In genomic region chr11:58998480-58999290, GRCh38 we compare ENCODE assay signal across 23 cellular contexts. TPM values are rescaled to one million over a fixed set of nuclear protein-coding genes. Genes with fewer than 3 reads are reported as not detected.
DNase-seq lines count a peak whose midpoint lies in the region; ATAC-seq and TF ChIP-seq lines count a peak whose summit lies in the region.
"Had no signal": no experiment of that assay in that cellular context is flagged by ENCODE, and none has a peak within 500 bp of the region (broad histone marks: within the 10 kb centered on the region; RNA-seq: fewer than 3 reads in every experiment).

No MANE protein-coding gene starts in this region.

- H3K27me3 ChIP-seq in Caco-2 (replicated peaks; ENCODE audit: control insufficient read depth, insufficient read depth, low read length) = no peaks in the 10 kb centered on the region
- no peaks in the 10 kb centered on the region for H3K27me3 ChIP-seq in spleen (replicated peaks in 1 of 7)
- no peaks in the 10 kb centered on the region for H3K27me3 ChIP-seq in tibial nerve
- H3K27me3 ChIP-seq: neutrophil, vagina had no signal

- H3K4me3 ChIP-seq in Caco-2 (ENCODE audit: low read depth, low read length) (no peak overlapping the region), spleen (no peak overlapping the region), tibial nerve (no peak overlapping the region)
- H3K4me3 ChIP-seq: dorsolateral prefrontal cortex, GM23248, heart right ventricle, vagina had no signal

- TF ChIP-seq CTCF in Caco-2 (IDR thresholded peaks at IDR 0.05; ENCODE audit: insufficient read depth in 1 of 2, low read depth in 1 of 2, low read length in 1 of 2, severe bottlenecking in 1 of 2, unreplicated experiment in 1 of 2) (no peak), spleen (IDR thresholded peaks at IDR 0.05 in 8 of 11, conservative IDR thresholded peaks at IDR 0.05 in 3 of 11) (no peak), tibial nerve (IDR thresholded peaks at IDR 0.05) (no peak)

- ATAC-seq in GM19438 (IDR thresholded peaks at IDR 0.05; ENCODE audit: low read depth, unreplicated experiment) (peak; percentile 19), HG03103 (IDR thresholded peaks at IDR 0.05; ENCODE audit: low read depth, unreplicated experiment) (peak; percentile 22), memory B cell (ENCODE audit: low read depth) (peak; percentile 30)
- ATAC-seq: heart right ventricle had no signal

- peaks cover 16% of the 10 kb centered on the region for H3K36me3 Mint-ChIP-seq in Caco-2 (ENCODE audit: insufficient read depth, unreplicated experiment)
- peaks cover 11% of the 10 kb centered on the region for H3K36me3 Mint-ChIP-seq in memory B cell

- H3K4me1 ChIP-seq in Caco-2 (peaks cover 25% of the 10 kb centered on the region), spleen (peaks cover 0 to 9% (median 2%) of the 10 kb centered on the region in 6 donors), tibial nerve (no peaks in the 10 kb centered on the region)
- H3K4me1 ChIP-seq: heart right ventricle, vagina had no signal

- peak; percentile 75 for DNase-seq in Caco-2
- no peak for DNase-seq in memory B cell (ENCODE audit: low spot score in 2 of 2)
- DNase-seq in hepatic stellate cell (ENCODE audit: low spot score) = no peak
- DNase-seq in spleen = no peak
- no peak for DNase-seq in tibial nerve (ENCODE audit: low spot score in 2 of 2)
- no peak for DNase-seq in hippocampal formation (lab: John Stamatoyannopoulos, UW)
- DNase-seq: activated naive CD4-positive, alpha-beta T cell treated with anti-CD3 and anti-CD28 coated beads for 36 hours; activated T-cell treated with anti-CD3 and anti-CD28 coated beads, Interleukin-2, amount 50 U/mL, for 48 hours; C1 segment of cervical spinal cord; dorsolateral prefrontal cortex; GM23248; heart right ventricle; NCI-H1436 treated with DMSO at 0.1 percent for 48 hours; NCI-H524; stimulated activated CD4-positive, alpha-beta T cell treated with anti-CD3 and anti-CD28 coated beads, Interleukin-12 subunit alpha, Interleukin-12 subunit beta, amount 100 ng/mL, for 4 hours; substantia nigra had no signal

- WGBS in spleen, 5 donors = 79 to 86% (median 82%) methylated on average over 7 of the region's 7 CpGs
- WGBS in tibial nerve, 2 donors = 83% methylated on average over 7 of the region's 7 CpGs

- CTCF ChIA-PET in Caco-2 (lab: Charles Lee) = interaction anchor here (1.1 to 1.5 kb wide), 2 partner anchors 60 to 160 kb away, joined by 5 to 9 read pairs; no protein-coding TSS in a partner anchor

- H3K4me3 Mint-ChIP-seq in Caco-2 (ENCODE audit: unreplicated experiment) = peak overlapping the region; percentile 53
- no peak overlapping the region for H3K4me3 Mint-ChIP-seq in memory B cell
- H3K4me3 Mint-ChIP-seq: activated naive CD4-positive, alpha-beta T cell treated with anti-CD3 and anti-CD28 coated beads for 36 hours had no signal

- H3K27me3 Mint-ChIP-seq in Caco-2 (ENCODE audit: insufficient read depth, unreplicated experiment) = no peaks in the 10 kb centered on the region
- no peaks in the 10 kb centered on the region for H3K27me3 Mint-ChIP-seq in memory B cell

- H3K9me3 ChIP-seq in Caco-2 (no peaks in the 10 kb centered on the region), spleen (no peaks in the 10 kb centered on the region), tibial nerve (no peaks in the 10 kb centered on the region)
- H3K9me3 ChIP-seq: heart right ventricle, neutrophil, vagina had no signal

- H3K36me3 ChIP-seq in Caco-2 (ENCODE audit: control insufficient read depth, insufficient read depth, low read length) (no peaks in the 10 kb centered on the region), spleen (no peaks in the 10 kb centered on the region), tibial nerve (no peaks in the 10 kb centered on the region)
- H3K36me3 ChIP-seq: heart right ventricle, neutrophil, vagina had no signal

- no TSS peak for BruUV-seq in Caco-2 (replicated peaks; lab: Mats Ljungman, UMichigan)

- TF ChIP-seq POLR2A in spleen (IDR thresholded peaks at IDR 0.05) (no peak), tibial nerve (IDR thresholded peaks at IDR 0.05) (no peak)

- H3K4me1 Mint-ChIP-seq in Caco-2 (ENCODE audit: low read depth, unreplicated experiment) (peaks cover 18% of the 10 kb centered on the region), memory B cell (peaks cover 17% of the 10 kb centered on the region)

- H3K27ac Mint-ChIP-seq in Caco-2 (ENCODE audit: unreplicated experiment) = peak overlapping the region; percentile 92
- H3K27ac Mint-ChIP-seq in memory B cell = peak overlapping the region; percentile 20
- H3K27ac Mint-ChIP-seq: activated naive CD4-positive, alpha-beta T cell treated with anti-CD3 and anti-CD28 coated beads for 36 hours had no signal

- H3K27ac ChIP-seq in spleen (no peak overlapping the region), tibial nerve (no peak overlapping the region)
- H3K27ac ChIP-seq: dorsolateral prefrontal cortex, GM23248, heart right ventricle, neutrophil, vagina had no signal

- H3K9me3 Mint-ChIP-seq in Caco-2 (ENCODE audit: unreplicated experiment) (no peaks in the 10 kb centered on the region), memory B cell (no peaks in the 10 kb centered on the region)
- H3K9me3 Mint-ChIP-seq: activated naive CD4-positive, alpha-beta T cell treated with anti-CD3 and anti-CD28 coated beads for 36 hours had no signal

- intact Hi-C loops in Caco-2 (cut with micrococcal nuclease; ENCODE audit: unreplicated experiment) (loop anchor here (1.0 to 2.0 kb wide), 3 partner anchors 54 to 71 kb away; no protein-coding TSS in a partner anchor), spleen (cut with DNase I; ENCODE audit: low total_unique reads) (no loop called here)

- no peak for TF ChIP-seq EP300 in tibial nerve (IDR thresholded peaks at IDR 0.05)

- POLR2A ChIA-PET in Caco-2 (lab: Charles Lee) = interaction anchor here (0.6 to 0.9 kb wide), 2 partner anchors 72 to 118 kb away, joined by 3 read pairs; no protein-coding TSS in a partner anchor

RNA-seq across cellular contexts. Expression of gene GLYATL1, which starts 59.4 kb away (rescaled TPM):
- 1.5 and 4.0 TPM in 2 replicates for total RNA-seq in Caco-2 (2022)
- not detected for total RNA-seq in spleen
- polyA plus RNA-seq in spleen = not detected
- total RNA-seq in tibial nerve = not detected
- total RNA-seq: activated CD8-positive, alpha-beta memory T cell treated with anti-CD3 and anti-CD28 coated beads for 36 hours; activated naive CD4-positive, alpha-beta T cell treated with anti-CD3 and anti-CD28 coated beads for 36 hours; cardiac septum; GM23248; heart right ventricle; MCF 10A; vagina had no signal

Comparison
In these comparisons a context has a peak if more than half of its experiments do, and no peak if none do; other contexts are left out.
1. DNase-seq: peak in Caco-2 (2 of 2); none in memory B cell (0 of 2), hepatic stellate cell (single experiment), spleen (single experiment), tibial nerve (0 of 2) and hippocampal formation (0 of 2).
2. Peak in every context shown above with its lines, with median percentiles within 50 percentile points of each other: ATAC-seq.